31 cellular contexts compared by ENCODE assay signal in genomic region chr1:1155258-1155657, GRCh38. TPM values are rescaled to one million over a fixed set of nuclear protein-coding genes. Genes with fewer than 3 reads are reported as not detected.
"Had no signal": no experiment of that assay in that cellular context is flagged by ENCODE, and none has a peak within 500 bp of the region (broad histone marks: within the 10 kb centered on the region; RNA-seq: fewer than 3 reads in every experiment).

No MANE protein-coding gene starts in this region.

- H3K36me3 Mint-ChIP-seq: immature natural killer cell; stimulated activated memory B cell treated with anti-CD40 and anti-IgM and Interleukin-4, amounts not matched to agents 10 μg/mL and 1 μg/mL and 100 μg/mL, for 72 hours had no signal

- H3K4me3 Mint-ChIP-seq: activated CD4-positive, alpha-beta memory T cell treated with anti-CD3 and anti-CD28 coated beads for 36 hours; activated CD4-positive, alpha-beta T cell treated with anti-CD3 and anti-CD28 coated beads, Interleukin-2, amount 10 ng/mL, durations not matched to agents 24 days and 14 days; activated T-cell treated with anti-CD3 and anti-CD28 coated beads, Interleukin-2, amount 50 U/mL, for 4 hours; nephron progenitor cell; stimulated activated memory B cell treated with anti-CD40 and anti-IgM and Interleukin-4, amounts not matched to agents 10 μg/mL and 1 μg/mL and 100 μg/mL, for 72 hours; stimulated activated naive CD8-positive, alpha-beta T cell treated with anti-CD3 and anti-CD28 coated beads, Interleukin-15, amount 100 ng/mL, for 72 hours had no signal

- H3K27me3 Mint-ChIP-seq: activated CD4-positive, alpha-beta memory T cell treated with anti-CD3 and anti-CD28 coated beads for 36 hours; activated CD4-positive, alpha-beta T cell treated with anti-CD3 and anti-CD28 coated beads, Interleukin-2, amount 10 ng/mL, durations not matched to agents 24 days and 14 days; stimulated activated memory B cell treated with anti-CD40 and anti-IgM and Interleukin-4, amounts not matched to agents 10 μg/mL and 1 μg/mL and 100 μg/mL, for 72 hours; stimulated activated naive CD8-positive, alpha-beta T cell treated with anti-CD3 and anti-CD28 coated beads, Interleukin-15, amount 100 ng/mL, for 72 hours had no signal

- H3K27ac Mint-ChIP-seq: activated CD4-positive, alpha-beta memory T cell treated with anti-CD3 and anti-CD28 coated beads for 36 hours; activated CD4-positive, alpha-beta T cell treated with anti-CD3 and anti-CD28 coated beads, Interleukin-2, amount 10 ng/mL, durations not matched to agents 24 days and 14 days; activated naive CD4-positive, alpha-beta T cell treated with anti-CD3 and anti-CD28 coated beads, Interleukin-2, amount 50 U/mL, for 72 hours; activated T-helper 2 cell treated with anti-CD3 and anti-CD28 coated beads, Interferon-gamma antibody, Interleukin-2, Interleukin-4, amounts not matched to agents 10 μg/mL and 5 μg/mL and 100 μg/mL, durations not matched to agents 14 hours and 24 hours and 36 hours; nephron progenitor cell; stimulated activated memory B cell treated with anti-CD40 and anti-IgM and Interleukin-4, amounts not matched to agents 10 μg/mL and 1 μg/mL and 100 μg/mL, for 72 hours; stimulated activated naive CD8-positive, alpha-beta T cell treated with anti-CD3 and anti-CD28 coated beads, Interleukin-15, amount 100 ng/mL, for 72 hours had no signal

- H3K4me1 Mint-ChIP-seq: activated CD4-positive, alpha-beta T cell treated with anti-CD3 and anti-CD28 coated beads, Interleukin-2, amount 10 ng/mL, durations not matched to agents 24 days and 14 days; nephron progenitor cell; stimulated activated memory B cell treated with anti-CD40 and anti-IgM and Interleukin-4, amounts not matched to agents 10 μg/mL and 1 μg/mL and 100 μg/mL, for 72 hours had no signal

- H3K9me3 ChIP-seq: gastroesophageal sphincter, heart left ventricle, pancreas, psoas muscle, thyroid gland, upper lobe of left lung, vagina had no signal

- ATAC-seq: activated naive CD4-positive, alpha-beta T cell treated with anti-CD3 and anti-CD28 coated beads, Interleukin-2, amount 50 U/mL, for 72 hours; activated T-cell treated with anti-CD3 and anti-CD28 coated beads, Interleukin-2, amount 50 U/mL, for 4 hours; gastroesophageal sphincter; heart left ventricle; left colon; pancreas; psoas muscle; stimulated activated memory B cell treated with anti-CD40 and anti-IgM and Interleukin-4, amounts not matched to agents 10 μg/mL and 1 μg/mL and 100 μg/mL, for 72 hours; stimulated activated naive CD8-positive, alpha-beta T cell treated with anti-CD3 and anti-CD28 coated beads, Interleukin-15, amount 100 ng/mL, for 72 hours had no signal

- H3K27ac ChIP-seq: breast epithelium, gastroesophageal sphincter, heart left ventricle, pancreas, psoas muscle, thyroid gland, upper lobe of left lung, vagina had no signal

- DNase-seq: activated CD4-positive, alpha-beta memory T cell treated with anti-CD3 and anti-CD28 coated beads for 36 hours; activated CD4-positive, alpha-beta T cell treated with anti-CD3 and anti-CD28 coated beads, Interleukin-2, amount 10 ng/mL, durations not matched to agents 24 days and 14 days; activated naive CD4-positive, alpha-beta T cell; activated T-cell treated with anti-CD3 and anti-CD28 coated beads, Interleukin-2, amount 50 U/mL, for 4 hours; central memory CD4-positive, alpha-beta T cell; heart left ventricle; hypothalamus; immature natural killer cell; kidney; left colon; midbrain; nephron progenitor cell; psoas muscle; stimulated activated CD4-positive, alpha-beta T cell treated with anti-CD3 and anti-CD28 coated beads, Interleukin-1b, Interleukin-23, amount 100 ng/mL, for 48 hours; stimulated activated CD4-positive, alpha-beta T cell treated with anti-CD3 and anti-CD28 coated beads, Interleukin-4, amount 100 ng/mL, for 4 hours; stimulated activated CD8-positive, alpha-beta memory T cell treated with anti-CD3 and anti-CD28 coated beads, Interleukin-4, amount 100 ng/mL, for 48 hours; stimulated activated naive CD8-positive, alpha-beta T cell treated with anti-CD3 and anti-CD28 coated beads, Interleukin-15, amount 100 ng/mL, for 72 hours had no signal

RNA-seq across cellular contexts. Expression of gene TTLL10, which starts 18.4 kb away (rescaled TPM):
- total RNA-seq: activated CD4-positive, alpha-beta memory T cell treated with anti-CD3 and anti-CD28 coated beads for 36 hours; activated CD4-positive, alpha-beta T cell treated with anti-CD3 and anti-CD28 coated beads, Interleukin-2, amount 10 ng/mL, durations not matched to agents 24 days and 14 days; activated naive CD4-positive, alpha-beta T cell treated with anti-CD3 and anti-CD28 coated beads, Interleukin-2, amount 50 U/mL, for 72 hours; activated T-cell treated with anti-CD3 and anti-CD28 coated beads, Interleukin-2, amount 50 U/mL, for 4 hours; activated T-helper 2 cell treated with anti-CD3 and anti-CD28 coated beads, Interferon-gamma antibody, Interleukin-2, Interleukin-4, amounts not matched to agents 10 μg/mL and 5 μg/mL and 100 μg/mL, durations not matched to agents 14 hours and 24 hours and 36 hours; endothelial cell of umbilical vein; fibroblast of lung; fibroblast of villous mesenchyme; lower leg skin; smooth muscle cell; vagina had no signal
- polyA plus RNA-seq: endothelial cell of umbilical vein, fibroblast of lung, smooth muscle cell had no signal

RNA-seq across cellular contexts. Expression of gene TNFRSF18, which starts 51.1 kb away (rescaled TPM):
- total RNA-seq: endothelial cell of umbilical vein, fibroblast of villous mesenchyme had no signal
- polyA plus RNA-seq: endothelial cell of umbilical vein, fibroblast of lung had no signal

RNA-seq across cellular contexts. Expression of gene TNFRSF4, which starts 58.7 kb away (rescaled TPM):
- total RNA-seq: smooth muscle cell, vagina had no signal
- polyA plus RNA-seq: smooth muscle cell had no signal
